19 cellular contexts compared by ENCODE assay signal in the genomic region with DNA sequence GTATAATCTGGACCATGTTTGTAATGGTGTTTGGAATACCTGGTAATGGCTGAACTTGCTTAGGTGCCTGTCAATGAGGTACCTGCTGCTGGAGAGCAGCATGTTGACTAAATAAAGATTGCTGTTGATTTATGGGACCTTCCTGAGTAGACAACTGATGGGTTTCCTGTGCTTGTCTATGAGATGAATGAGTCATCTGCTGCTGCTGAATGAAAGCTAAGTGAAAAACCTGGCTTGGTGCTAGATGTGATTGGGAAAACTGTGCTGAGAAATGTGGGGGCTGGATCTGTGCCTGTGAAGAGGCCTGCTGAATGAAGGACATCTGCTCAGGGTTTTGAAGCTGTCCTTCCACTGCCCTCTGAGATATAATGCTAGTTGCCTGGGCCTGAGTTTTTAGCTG.
DNase-seq lines count a peak whose midpoint lies in the region; ATAC-seq, FAIRE-seq and TF ChIP-seq lines count a peak whose summit lies in the region.
"Had no signal": no experiment of that assay in that cellular context is flagged by ENCODE, and none has a peak within 500 bp of the region (broad histone marks: within the 10 kb centered on the region; RNA-seq: fewer than 3 reads in every experiment).

No MANE protein-coding gene starts in this region.

- intact Hi-C loops in K562 (cut with micrococcal nuclease), result no loop called here

- ATAC-seq in K562 (no peak), HG03432 (IDR thresholded peaks at IDR 0.05; ENCODE audit: unreplicated experiment) (no peak), HG03097 (IDR thresholded peaks at IDR 0.05; ENCODE audit: low FRiP score, unreplicated experiment) (no peak)
- ATAC-seq: esophagus mucosa had no signal

- no peak overlapping the region for H2AFZ ChIP-seq in GM23248
- H2AFZ ChIP-seq in K562 (ENCODE audit: low read depth, low read length), result no peak overlapping the region

- CTCF ChIA-PET in K562 (lab: Yijun Ruan, JAX; ENCODE audit: low intra/inter-chr PET ratio), result no interaction called here

- H3K79me2 ChIP-seq in GM23248 (ENCODE audit: insufficient read depth) (no peaks in the 10 kb centered on the region), K562 (ENCODE audit: control insufficient read depth, insufficient read depth, low read length) (no peaks in the 10 kb centered on the region)

- POLR2A ChIA-PET in K562 (lab: Yijun Ruan, JAX), result no interaction called here

- TF ChIP-seq POLR2A in K562 (conservative IDR thresholded peaks at IDR 0.05), result no peak

- in situ Hi-C loops in GM23248 (cut with MboI) (no loop called here), K562 (cut with MboI) (no loop called here), KBM-7 (cut with MboI; ENCODE audit: low pct_unique_long_range_greater_than_20kb, low sequenced_read_pairs) (no loop called here)

- H3K27ac ChIP-seq in GM23248, result no peak overlapping the region
- no peak overlapping the region for H3K27ac ChIP-seq in K562 (ENCODE audit: extremely low read depth, low read depth, low read length)
- H3K27ac ChIP-seq: right atrium auricular region, tibial artery had no signal

- H3K9me3 ChIP-seq in GM23248 (ENCODE audit: low read depth) (no peaks in the 10 kb centered on the region), K562 (replicated peaks; ENCODE audit: control insufficient read depth, insufficient read depth, low read depth, low read length) (no peaks in the 10 kb centered on the region)
- H3K9me3 ChIP-seq: right atrium auricular region, tibial artery had no signal

- no peak overlapping the region for H3K9ac ChIP-seq in GM23248
- H3K9ac ChIP-seq in K562 (ENCODE audit: insufficient read depth in 1 of 2, low read depth in 2 of 2, low read length in 2 of 2), result no peak overlapping the region

- no peaks in the 10 kb centered on the region for H3F3A ChIP-seq in GM23248 (ENCODE audit: insufficient read depth)

- no peak for FAIRE-seq in K562 (lab: Jason Lieb, UNC)

- TF ChIP-seq EP300 in K562 (IDR thresholded peaks at IDR 0.05; ENCODE audit: low read length), result no peak

- H3K4me1 ChIP-seq in GM23248 (ENCODE audit: insufficient read depth) (no peaks in the 10 kb centered on the region), K562 (replicated peaks in 1 of 2; ENCODE audit: control insufficient read depth in 2 of 2, insufficient read depth in 2 of 2, low read length in 2 of 2) (no peaks in the 10 kb centered on the region)
- H3K4me1 ChIP-seq: right atrium auricular region, tibial artery had no signal

- no peaks in the 10 kb centered on the region for H3K9me2 ChIP-seq in GM23248 (ENCODE audit: insufficient read depth)

- H3K4me3 ChIP-seq in GM23248 (no peak overlapping the region), K562 (no peak overlapping the region)
- H3K4me3 ChIP-seq: right atrium auricular region, tibial artery had no signal

- H3K36me3 ChIP-seq in GM23248 (ENCODE audit: low read depth) (no peaks in the 10 kb centered on the region), K562 (ENCODE audit: control insufficient read depth, insufficient read depth, low read length) (no peaks in the 10 kb centered on the region)
- H3K36me3 ChIP-seq: right atrium auricular region, tibial artery had no signal

- H3K27me3 ChIP-seq in GM23248 (replicated peaks; ENCODE audit: insufficient read depth) (no peaks in the 10 kb centered on the region), K562 (ENCODE audit: control insufficient read depth in 2 of 2, insufficient read depth in 2 of 2, low read length in 2 of 2) (peaks cover 0 to 3% of the 10 kb centered on the region in 2 experiments; a peak in 3 of 5 replicates)
- H3K27me3 ChIP-seq: right atrium auricular region, tibial artery had no signal

- DNase-seq in COLO668 (lab: John Stamatoyannopoulos, UW; ENCODE audit: unreplicated experiment) (peak; percentile 3), GM23248 (peak; percentile 1), K562 (ENCODE audit: extremely low read depth in 1 of 4, low spot score in 3 of 4) (no peak), iris pigment epithelial cell (ENCODE audit: low read depth) (peak; percentile 34), KBM-7 (no peak), MV-4-11 (lab: John Stamatoyannopoulos, UW) (no peak)
- DNase-seq: activated CD8-positive, alpha-beta memory T cell treated with anti-CD3 and anti-CD28 coated beads for 24 hours; activated naive CD4-positive, alpha-beta T cell treated with anti-CD3 and anti-CD28 coated beads, Interleukin-2, amount 50 U/mL, for 16 hours; activated T-cell treated with anti-CD3 and anti-CD28 coated beads, Interleukin-2, amount 50 U/mL, for 24 hours; CD4-positive, alpha-beta memory T cell; effector memory CD4-positive, alpha-beta T cell; naive B cell; NCI-H146; NCI-H82; tibial artery had no signal

- no TSS peak for BruUV-seq in K562 (replicated peaks; lab: Mats Ljungman, UMichigan)

- H3K4me2 ChIP-seq in GM23248 (ENCODE audit: unreplicated experiment), result no peak overlapping the region
- no peak overlapping the region for H3K4me2 ChIP-seq in K562 (ENCODE audit: insufficient read depth, low read length)

- TF ChIP-seq CTCF in K562 (IDR thresholded peaks at IDR 0.05 in 2 of 3, conservative IDR thresholded peaks at IDR 0.05 in 1 of 3; ENCODE audit: insufficient read depth in 2 of 3, low read depth in 1 of 3, low read length in 3 of 3), result no peak

- TF ChIP-seq RAD21 in K562 (CRISPR knock-in tag; conservative IDR thresholded peaks at IDR 0.05 in 1 of 2, IDR thresholded peaks at IDR 0.05 in 1 of 2), result no peak

- no peaks in the 10 kb centered on the region for H3K9me1 ChIP-seq in K562 (ENCODE audit: control insufficient read depth, insufficient read depth, low read length)

- no peaks in the 10 kb centered on the region for H4K20me1 ChIP-seq in GM23248 (ENCODE audit: insufficient read depth)
- H4K20me1 ChIP-seq in K562 (replicated peaks; ENCODE audit: control insufficient read depth, insufficient read depth, low read length), result no peaks in the 10 kb centered on the region; the same call in 1 of the 2 replicates

TF ChIP-seq in K562, 482 proteins besides CTCF, POLR2A, EP300 and RAD21:
- TF ChIP-seq HDAC6 (IDR thresholded peaks at IDR 0.05; ENCODE audit: low read depth, low read length) (no peak), MEIS2 (IDR thresholded peaks at IDR 0.05; ENCODE audit: partially characterized antibody) (peak; percentile 24)

Comparison
In these comparisons a context has a peak if more than half of its experiments do, and no peak if none do; other contexts are left out.
1. DNase-seq: peak in COLO668 (single experiment), GM23248 (single experiment) and iris pigment epithelial cell (single experiment); none in K562 (0 of 4), KBM-7 (single experiment) and MV-4-11 (single experiment).